16 cellular contexts compared by ENCODE assay signal in the genomic region with DNA sequence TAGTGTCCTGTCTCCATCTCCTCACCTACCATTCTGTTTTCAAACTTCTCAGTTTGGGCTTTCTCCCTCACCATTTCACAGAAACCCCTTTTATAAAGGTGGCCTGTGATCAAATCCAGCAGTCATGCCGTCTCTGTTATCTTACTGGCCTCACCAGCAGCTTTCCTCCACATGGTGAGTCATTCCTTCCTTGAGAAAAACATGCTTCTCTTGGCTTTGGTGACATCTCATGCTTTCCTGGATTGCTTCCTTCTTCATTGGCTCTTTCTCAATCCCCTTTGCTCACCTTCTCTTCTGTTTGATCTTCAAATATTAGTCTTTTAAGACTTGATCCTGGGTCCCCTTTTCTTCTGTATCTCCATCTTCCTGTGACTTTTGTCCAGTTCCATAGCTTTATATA.
A peak's percentile ranks its signal among the peaks of the same experiment; 100 is the strongest.
DNase-seq lines count a peak whose midpoint lies in the region; ATAC-seq and TF ChIP-seq lines count a peak whose summit lies in the region.
"Had no signal": no experiment of that assay in that cellular context is flagged by ENCODE, and none has a peak within 500 bp of the region (broad histone marks: within the 10 kb centered on the region; RNA-seq: fewer than 3 reads in every experiment).

No MANE protein-coding gene starts in this region.

- H3K9ac ChIP-seq in mammary epithelial cell (ENCODE audit: insufficient read depth, low read length), result no peak overlapping the region
- H3K9ac ChIP-seq: BLaER1 had no signal

- no TSS peak for BruUV-seq in Calu3 (replicated peaks; lab: Mats Ljungman, UMichigan)
- BruUV-seq in mammary epithelial cell (replicated peaks; lab: Mats Ljungman, UMichigan), result no TSS peak

- H3K27ac ChIP-seq in mammary epithelial cell (ENCODE audit: insufficient read depth, low read depth, low read length) (no peak overlapping the region), heart right ventricle (no peak overlapping the region)
- H3K27ac ChIP-seq: BLaER1, gastroesophageal sphincter had no signal

- H3K27me3 ChIP-seq in mammary epithelial cell (ENCODE audit: insufficient read depth, low read length), result no peaks in the 10 kb centered on the region
- no peaks in the 10 kb centered on the region for H3K27me3 ChIP-seq in heart right ventricle
- H3K27me3 ChIP-seq: BLaER1 had no signal

- peak; percentile 27 for DNase-seq in Calu3
- DNase-seq in LHCN-M2 (ENCODE audit: low read depth), result peak; percentile 36
- DNase-seq in mammary epithelial cell, result peak; percentile 31
- peak; percentile 45 for DNase-seq in kidney glomerular epithelial cell (lab: John Stamatoyannopoulos, UW)
- no peak for DNase-seq in middle frontal gyrus (ENCODE audit: extremely low spot score, low spot score)
- no peak for DNase-seq in heart right ventricle
- no peak for DNase-seq in NOMO-1 treated with DMSO at 0.1 percent for 48 hours (lab: John Stamatoyannopoulos, UW; ENCODE audit: unreplicated experiment)
- DNase-seq: activated CD8-positive, alpha-beta memory T cell treated with anti-CD3 and anti-CD28 coated beads for 24 hours; activated naive CD4-positive, alpha-beta T cell treated with anti-CD3 and anti-CD28 coated beads for 36 hours; dermis blood vessel endothelial cell; kidney; NCI-H1694 treated with DMSO at 0.1 percent for 48 hours; SHP77 had no signal

- H4K20me1 ChIP-seq in mammary epithelial cell (ENCODE audit: insufficient read depth, low read length), result no peaks in the 10 kb centered on the region
- H4K20me1 ChIP-seq: BLaER1 had no signal

- H3K27me3 Mint-ChIP-seq in Calu3 (ENCODE audit: unreplicated experiment), result no peaks in the 10 kb centered on the region

- H3K4me1 Mint-ChIP-seq in Calu3 (ENCODE audit: low read depth, unreplicated experiment), result peaks cover 20% of the 10 kb centered on the region

- H3K4me2 ChIP-seq in mammary epithelial cell (ENCODE audit: insufficient read depth, low read depth, low read length), result no peak overlapping the region
- H3K4me2 ChIP-seq: BLaER1 had no signal

- dilution Hi-C loops in mammary epithelial cell (cut with HindIII; ENCODE audit: low sequenced_read_pairs), result no loop called here

- intact Hi-C loops in Calu3 (cut with micrococcal nuclease; ENCODE audit: unreplicated experiment) (no loop called here), mammary epithelial cell (cut with micrococcal nuclease) (no loop called here), heart right ventricle (cut with DNase I) (no loop called here)

- no peaks in the 10 kb centered on the region for H3K79me2 ChIP-seq in mammary epithelial cell (ENCODE audit: insufficient read depth, low read length)

- CTCF ChIA-PET in Calu3 (lab: Charles Lee), result no interaction called here
- CTCF ChIA-PET in mammary epithelial cell (lab: Charles Lee; ENCODE audit: low non-redundant PET), result no interaction called here

- peak overlapping the region; percentile 11 for H3K27ac Mint-ChIP-seq in Calu3 (ENCODE audit: unreplicated experiment)
- H3K27ac Mint-ChIP-seq: activated naive CD4-positive, alpha-beta T cell treated with anti-CD3 and anti-CD28 coated beads for 36 hours had no signal

- H2AFZ ChIP-seq in mammary epithelial cell (ENCODE audit: low read depth, low read length), result no peak overlapping the region

- H3K36me3 ChIP-seq in mammary epithelial cell (ENCODE audit: insufficient read depth, low read length), result no peaks in the 10 kb centered on the region
- no peaks in the 10 kb centered on the region for H3K36me3 ChIP-seq in heart right ventricle
- H3K36me3 ChIP-seq: BLaER1, gastroesophageal sphincter had no signal

- H3K4me1 ChIP-seq in mammary epithelial cell (ENCODE audit: insufficient read depth, low read length) (peaks cover 5% of the 10 kb centered on the region), heart right ventricle (no peaks in the 10 kb centered on the region)
- H3K4me1 ChIP-seq: gastroesophageal sphincter had no signal

- H3K4me3 ChIP-seq in mammary epithelial cell (replicated peaks in 1 of 3; ENCODE audit: insufficient read depth in 1 of 3, low read depth in 2 of 3, low read length in 3 of 3), result no peak overlapping the region
- no peak overlapping the region for H3K4me3 ChIP-seq in heart right ventricle
- H3K4me3 ChIP-seq: BLaER1, gastroesophageal sphincter had no signal

- H3K36me3 Mint-ChIP-seq in Calu3 (ENCODE audit: insufficient read depth, unreplicated experiment), result no peaks in the 10 kb centered on the region

- in situ Hi-C loops in mammary epithelial cell (cut with MboI; ENCODE audit: low sequenced_read_pairs in 2 of 2), result no loop called here

- H3K9me3 ChIP-seq in mammary epithelial cell (replicated peaks; ENCODE audit: insufficient read depth, low read length) (no peaks in the 10 kb centered on the region), heart right ventricle (no peaks in the 10 kb centered on the region)
- H3K9me3 ChIP-seq: BLaER1, gastroesophageal sphincter had no signal

- ATAC-seq in HG02973 (IDR thresholded peaks at IDR 0.05; ENCODE audit: unreplicated experiment) (no peak), heart right ventricle (no peak)
- ATAC-seq: gastroesophageal sphincter had no signal

- peaks cover 3% of the 10 kb centered on the region for H3K9me3 Mint-ChIP-seq in Calu3 (ENCODE audit: low read depth, unreplicated experiment)

- WGBS in mammary epithelial cell (ENCODE audit: low coverage, missing lambda C conversion rate), result 60% methylated on average over 1 of the region's 1 CpG
- 0 to 7% methylated on average over 1 of the region's 1 CpG for WGBS in heart right ventricle, 2 donors

- no peak for TF ChIP-seq CTCF in Calu3 (IDR thresholded peaks at IDR 0.05; ENCODE audit: unreplicated experiment)
- no peak for TF ChIP-seq CTCF in mammary epithelial cell (conservative IDR thresholded peaks at IDR 0.05 in 1 of 2, IDR thresholded peaks at IDR 0.05 in 1 of 2; ENCODE audit: extremely low read depth in 1 of 2, insufficient read depth in 1 of 2, low read depth in 1 of 2, low read length in 2 of 2)
- no peak for TF ChIP-seq CTCF in heart right ventricle (IDR thresholded peaks at IDR 0.05)

- H3K4me3 Mint-ChIP-seq in Calu3 (ENCODE audit: low read depth, unreplicated experiment), result no peak overlapping the region
- H3K4me3 Mint-ChIP-seq: activated naive CD4-positive, alpha-beta T cell treated with anti-CD3 and anti-CD28 coated beads for 36 hours had no signal

Comparison
In these comparisons a context has a peak if more than half of its experiments do, and no peak if none do; other contexts are left out.
1. DNase-seq: peak in Calu3 (single experiment), LHCN-M2 (single experiment), mammary epithelial cell (single experiment) and kidney glomerular epithelial cell (single experiment); none in middle frontal gyrus (single experiment), heart right ventricle (0 of 2) and NOMO-1 treated with DMSO at 0.1 percent for 48 hours (single experiment).